In genomic region chr20:10510216-10510615, GRCh38 we compare ENCODE assay signal across 13 cellular contexts.
"Had no signal": no experiment of that assay in that cellular context is flagged by ENCODE, and none has a peak within 500 bp of the region (broad histone marks: within the 10 kb centered on the region; RNA-seq: fewer than 3 reads in every experiment).

No MANE protein-coding gene starts in this region.

- H3K4me3 ChIP-seq: colonic mucosa, prostate gland, suprapubic skin had no signal

- H3K9me3 ChIP-seq: colonic mucosa, prostate gland, suprapubic skin had no signal

- ATAC-seq: foreskin keratinocyte; left colon; natural killer cell treated with Interleukin-12 subunit alpha and Interleukin-12 subunit beta and Interleukin-15 and Interleukin-18, amount 100 ng/mL, for 72 hours had no signal

- DNase-seq: activated CD4-positive, alpha-beta T cell treated with anti-CD3 and anti-CD28 coated beads, Interleukin-2, amount 10 ng/mL, durations not matched to agents 7 days and 5 days; activated CD4-positive, CD25-positive, alpha-beta regulatory T cell; activated CD8-positive, alpha-beta memory T cell treated with anti-CD3 and anti-CD28 coated beads for 24 hours; activated naive CD4-positive, alpha-beta T cell treated with Interleukin-2 at 50 U/mL for 16 hours; colonic mucosa; foreskin keratinocyte; left colon; occipital lobe; stimulated activated CD4-positive, alpha-beta T cell treated with anti-CD3 and anti-CD28 coated beads, Interleukin-12 subunit alpha, Interleukin-12 subunit beta, amount 100 ng/mL, for 4 hours; stimulated activated naive CD4-positive, alpha-beta T cell treated with Interleukin-2 at 50 U/mL for 16 hours had no signal

- H3K9me3 Mint-ChIP-seq: activated CD4-positive, alpha-beta T cell treated with anti-CD3 and anti-CD28 coated beads, Interleukin-2, amount 10 ng/mL, durations not matched to agents 7 days and 5 days; natural killer cell treated with Interleukin-12 subunit alpha and Interleukin-12 subunit beta and Interleukin-15 and Interleukin-18, amount 100 ng/mL, for 72 hours had no signal

- H3K27ac ChIP-seq: colonic mucosa had no signal

- H3K27ac Mint-ChIP-seq: activated CD4-positive, alpha-beta T cell treated with anti-CD3 and anti-CD28 coated beads, Interleukin-2, amount 10 ng/mL, durations not matched to agents 7 days and 5 days had no signal

- H3K36me3 ChIP-seq: colonic mucosa, prostate gland, suprapubic skin had no signal

- H3K27me3 Mint-ChIP-seq: activated CD4-positive, alpha-beta T cell treated with anti-CD3 and anti-CD28 coated beads, Interleukin-2, amount 10 ng/mL, durations not matched to agents 7 days and 5 days; natural killer cell treated with Interleukin-12 subunit alpha and Interleukin-12 subunit beta and Interleukin-15 and Interleukin-18, amount 100 ng/mL, for 72 hours had no signal

- H3K27me3 ChIP-seq: colonic mucosa, foreskin keratinocyte, suprapubic skin had no signal

- H3K36me3 Mint-ChIP-seq: natural killer cell treated with Interleukin-12 subunit alpha and Interleukin-12 subunit beta and Interleukin-15 and Interleukin-18, amount 100 ng/mL, for 72 hours had no signal

- H3K4me3 Mint-ChIP-seq: activated CD4-positive, alpha-beta T cell treated with anti-CD3 and anti-CD28 coated beads, Interleukin-2, amount 10 ng/mL, durations not matched to agents 7 days and 5 days; natural killer cell treated with Interleukin-12 subunit alpha and Interleukin-12 subunit beta and Interleukin-15 and Interleukin-18, amount 100 ng/mL, for 72 hours had no signal
